Comparison of ENCODE assay signal across 31 cellular contexts in the genomic region with DNA sequence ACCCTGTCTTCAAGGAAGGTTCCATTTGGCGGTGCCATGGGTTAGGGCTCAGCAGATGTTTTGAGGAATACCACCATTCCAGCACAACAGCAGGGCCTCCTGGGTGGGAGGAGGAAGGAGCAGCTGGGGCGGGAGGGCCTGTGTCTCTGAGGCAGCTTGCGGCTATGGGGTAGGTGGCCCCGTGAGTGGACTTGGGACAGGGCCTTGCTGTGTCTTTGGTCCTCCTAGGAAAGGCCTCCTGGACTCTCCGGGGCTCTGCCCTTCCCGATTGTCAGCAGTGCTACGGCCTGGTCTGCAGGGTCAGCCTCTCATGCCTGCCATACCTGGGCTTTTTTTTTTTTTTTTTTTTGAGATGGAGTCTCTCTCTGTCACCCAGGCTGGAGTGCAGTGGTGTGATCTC.
"Had no signal": no experiment of that assay in that cellular context is flagged by ENCODE, and none has a peak within 500 bp of the region (broad histone marks: within the 10 kb centered on the region; RNA-seq: fewer than 3 reads in every experiment).

No MANE protein-coding gene starts in this region.

- H3K4me1 ChIP-seq: ascending aorta, breast epithelium had no signal

- H3K9me3 ChIP-seq: ascending aorta had no signal

- H3K4me3 Mint-ChIP-seq: activated CD8-positive, alpha-beta T cell treated with anti-CD3 and anti-CD28 coated beads for 36 hours; activated naive CD4-positive, alpha-beta T cell treated with anti-CD3 and anti-CD28 coated beads, Interleukin-2, amount 10 ng/mL, durations not matched to agents 7 days and 5 days; activated naive CD8-positive, alpha-beta T cell treated with anti-CD3 and anti-CD28 coated beads, Interleukin-2, amount 10 ng/mL, durations not matched to agents 7 days and 5 days; activated T-cell treated with anti-CD3 and anti-CD28 coated beads, Interleukin-2, amount 50 U/mL, for 4 hours; activated T-helper 17 cell treated with anti-CD3 and anti-CD28 coated beads, Interleukin-2, amount 50 U/mL, for 72 hours; brain; dendritic cell treated with granulocyte-macrophage colony-stimulating factor and Interleukin-4, amounts not matched to agents 40 ng/mL and 50 ng/mL, for 4 days; endodermal cell; WTC11 had no signal

- H3K4me3 ChIP-seq: ascending aorta, breast epithelium, cardiac muscle cell, coronary artery, dorsolateral prefrontal cortex had no signal

- H3K36me3 Mint-ChIP-seq: activated naive CD4-positive, alpha-beta T cell treated with anti-CD3 and anti-CD28 coated beads, Interleukin-2, amount 10 ng/mL, durations not matched to agents 7 days and 5 days; activated naive CD4-positive, alpha-beta T cell treated with anti-CD3 and anti-CD28 coated beads, Interleukin-2, amount 50 U/mL, for 72 hours; brain had no signal

- H3K4me1 Mint-ChIP-seq: activated T-helper 17 cell treated with anti-CD3 and anti-CD28 coated beads, Interleukin-2, amount 50 U/mL, for 72 hours; WTC11 had no signal

- ATAC-seq: activated CD8-positive, alpha-beta T cell treated with anti-CD3 and anti-CD28 coated beads for 36 hours; activated naive CD4-positive, alpha-beta T cell treated with anti-CD3 and anti-CD28 coated beads, Interleukin-2, amount 50 U/mL, for 72 hours; activated T-cell treated with anti-CD3 and anti-CD28 coated beads, Interleukin-2, amount 50 U/mL, for 4 hours; activated T-helper 17 cell treated with anti-CD3 and anti-CD28 coated beads, Interleukin-2, amount 50 U/mL, for 72 hours; esophagus mucosa; WTC11 had no signal

- FAIRE-seq: frontal cortex, TTC549 had no signal

- H3K36me3 ChIP-seq: ascending aorta, breast epithelium, cardiac muscle cell had no signal

- H3K27me3 Mint-ChIP-seq: dendritic cell treated with granulocyte-macrophage colony-stimulating factor and Interleukin-4, amounts not matched to agents 40 ng/mL and 50 ng/mL, for 4 days had no signal

- H3K9me3 Mint-ChIP-seq: activated CD8-positive, alpha-beta T cell treated with anti-CD3 and anti-CD28 coated beads for 36 hours; activated naive CD4-positive, alpha-beta T cell treated with anti-CD3 and anti-CD28 coated beads, Interleukin-2, amount 50 U/mL, for 72 hours; activated T-cell treated with anti-CD3 and anti-CD28 coated beads, Interleukin-2, amount 50 U/mL, for 4 hours; activated T-helper 17 cell treated with anti-CD3 and anti-CD28 coated beads, Interleukin-2, amount 50 U/mL, for 72 hours had no signal

- DNase-seq: activated CD4-positive, alpha-beta T cell treated with anti-CD3 and anti-CD28 coated beads for 1 hour; activated CD4-positive, alpha-beta T cell treated with anti-CD3 and anti-CD28 coated beads for 4 hours; activated CD4-positive, alpha-beta T cell treated with anti-CD3 and anti-CD28 coated beads, Interleukin-2, amount 50 U/mL, for 1 hour; activated CD4-positive, alpha-beta T cell treated with anti-CD3 and anti-CD28 coated beads, Interleukin-2, amount 50 U/mL, for 48 hours; activated CD8-positive, alpha-beta memory T cell treated with anti-CD3 and anti-CD28 coated beads for 24 hours; activated CD8-positive, alpha-beta T cell treated with anti-CD3 and anti-CD28 coated beads for 36 hours; activated gamma-delta T cell; activated naive CD4-positive, alpha-beta T cell; activated naive CD4-positive, alpha-beta T cell treated with anti-CD3 and anti-CD28 coated beads, Interleukin-2, amount 10 ng/mL, durations not matched to agents 7 days and 5 days; activated naive CD8-positive, alpha-beta T cell treated with anti-CD3 and anti-CD28 coated beads, Interleukin-2, amount 10 ng/mL, durations not matched to agents 7 days and 5 days; activated T-cell treated with anti-CD3 and anti-CD28 coated beads, Interleukin-2, amount 50 U/mL, for 4 hours; central memory CD4-positive, alpha-beta T cell; cerebellar nuclear complex; dorsolateral prefrontal cortex; effector memory CD4-positive, alpha-beta T cell; endodermal cell; foreskin fibroblast; T-helper 2 cell had no signal

- H3K27me3 ChIP-seq: ascending aorta, cardiac muscle cell, dorsolateral prefrontal cortex had no signal

- H3K27ac ChIP-seq: ascending aorta, breast epithelium, cardiac muscle cell, coronary artery, VCaP had no signal

- H3K27ac Mint-ChIP-seq: activated CD8-positive, alpha-beta T cell treated with anti-CD3 and anti-CD28 coated beads for 36 hours; activated naive CD4-positive, alpha-beta T cell treated with anti-CD3 and anti-CD28 coated beads, Interleukin-2, amount 10 ng/mL, durations not matched to agents 7 days and 5 days; activated naive CD4-positive, alpha-beta T cell treated with anti-CD3 and anti-CD28 coated beads, Interleukin-2, amount 50 U/mL, for 72 hours; activated naive CD8-positive, alpha-beta T cell treated with anti-CD3 and anti-CD28 coated beads, Interleukin-2, amount 10 ng/mL, durations not matched to agents 7 days and 5 days; activated T-helper 17 cell treated with anti-CD3 and anti-CD28 coated beads, Interleukin-2, amount 50 U/mL, for 72 hours; dendritic cell treated with granulocyte-macrophage colony-stimulating factor and Interleukin-4, amounts not matched to agents 40 ng/mL and 50 ng/mL, for 4 days; endodermal cell; WTC11 had no signal
